12 cellular contexts compared by ENCODE assay signal in genomic region chr21:15210235-15210678, GRCh38.
DNase-seq lines count a peak whose midpoint lies in the region; ATAC-seq and TF ChIP-seq lines count a peak whose summit lies in the region.
"Had no signal": no experiment of that assay in that cellular context is flagged by ENCODE, and none has a peak within 500 bp of the region (broad histone marks: within the 10 kb centered on the region; RNA-seq: fewer than 3 reads in every experiment).

No MANE protein-coding gene starts in this region.

- no TSS peak for BruUV-seq in PC-3 (replicated peaks; lab: Mats Ljungman, UMichigan)

- peaks cover 35% of the 10 kb centered on the region for H3K4me1 ChIP-seq in PC-3 (ENCODE audit: insufficient read depth, low read length)
- H3K4me1 ChIP-seq in neuronal stem cell (ENCODE audit: control insufficient read depth in 2 of 2, insufficient read depth in 1 of 2, low read depth in 1 of 2, low read length in 2 of 2): peaks cover 0 to 4% of the 10 kb centered on the region in 2 donors

- no peaks in the 10 kb centered on the region for H3K36me3 ChIP-seq in PC-3 (ENCODE audit: low read depth, low read length)
- no peaks in the 10 kb centered on the region for H3K36me3 ChIP-seq in neuronal stem cell (replicated peaks in 1 of 2; ENCODE audit: control insufficient read depth in 2 of 2, insufficient read depth in 2 of 2, low read length in 2 of 2)

- H3K14ac ChIP-seq in neuronal stem cell (ENCODE audit: low read length): no peak overlapping the region

- H3K9ac ChIP-seq in PC-3 (ENCODE audit: low read length) (peak overlapping the region; percentile 9; the same call in 1 of the 2 replicates), neuronal stem cell (ENCODE audit: low read depth, low read length, poor library complexity) (no peak overlapping the region)

- H2BK5ac ChIP-seq in neuronal stem cell (ENCODE audit: low read length): no peak overlapping the region

- H3K27ac Mint-ChIP-seq in activated naive CD4-positive, alpha-beta T cell treated with anti-CD3 and anti-CD28 coated beads for 36 hours: no peak overlapping the region

- H3K4me1 Mint-ChIP-seq in activated naive CD4-positive, alpha-beta T cell treated with anti-CD3 and anti-CD28 coated beads for 36 hours (ENCODE audit: low read depth): no peaks in the 10 kb centered on the region
- H3K4me1 Mint-ChIP-seq: central memory CD8-positive, alpha-beta T cell had no signal

- no peaks in the 10 kb centered on the region for H3K9me3 Mint-ChIP-seq in activated naive CD4-positive, alpha-beta T cell treated with anti-CD3 and anti-CD28 coated beads for 36 hours
- H3K9me3 Mint-ChIP-seq: central memory CD8-positive, alpha-beta T cell had no signal

- intact Hi-C loops in PC-3 (cut with micrococcal nuclease): no loop called here
- intact Hi-C loops in activated naive CD4-positive, alpha-beta T cell treated with anti-CD3 and anti-CD28 coated beads for 36 hours (cut with micrococcal nuclease): no loop called here

- peak overlapping the region; percentile 81 for H3K27ac ChIP-seq in PC-3 (ENCODE audit: low read length)
- H3K27ac ChIP-seq in neuronal stem cell (replicated peaks; ENCODE audit: low read length): no peak overlapping the region

- peak; percentile 75 for ATAC-seq in PC-3

- no peak overlapping the region for H2BK15ac ChIP-seq in neuronal stem cell (ENCODE audit: low read length)

- no peak for TF ChIP-seq CTCF in PC-3 (conservative IDR thresholded peaks at IDR 0.05; ENCODE audit: low read depth, low read length)
- no peak for TF ChIP-seq CTCF in fibroblast of mammary gland (conservative IDR thresholded peaks at IDR 0.05; ENCODE audit: control insufficient read depth, insufficient read depth, low read depth, low read length)

- DNase-seq in Daoy (ENCODE audit: low read depth) (peak; percentile 7), PC-3 (peak; percentile 94), fibroblast of mammary gland (ENCODE audit: low read depth) (peak; percentile 89), neuronal stem cell (ENCODE audit: low spot score) (no peak), NCI-H345 treated with DMSO at 0.1 percent for 48 hours (lab: John Stamatoyannopoulos, UW; ENCODE audit: unreplicated experiment) (no peak), glomerular visceral epithelial cell (ENCODE audit: extremely low spot score) (no peak)
- no peak for DNase-seq in activated naive CD4-positive, alpha-beta T cell treated with anti-CD3 and anti-CD28 coated beads for 36 hours
- DNase-seq in stimulated activated CD4-positive, alpha-beta T cell treated with anti-CD3 and anti-CD28 coated beads, Interleukin-2, amount 100 ng/mL, for 24 hours: no peak
- DNase-seq: activated CD8-positive, alpha-beta memory T cell treated with anti-CD3 and anti-CD28 coated beads, Interleukin-2, amount 50 U/mL, for 48 hours; NCI-H2107; SW 1271 had no signal

- H3K23ac ChIP-seq in neuronal stem cell (ENCODE audit: low read depth, low read length, poor library complexity): no peak overlapping the region

- no peaks in the 10 kb centered on the region for H3K9me2 ChIP-seq in PC-3 (replicated peaks; ENCODE audit: low read length)

- no peak overlapping the region for H3K4me3 Mint-ChIP-seq in activated naive CD4-positive, alpha-beta T cell treated with anti-CD3 and anti-CD28 coated beads for 36 hours
- H3K4me3 Mint-ChIP-seq: central memory CD8-positive, alpha-beta T cell had no signal

- no peaks in the 10 kb centered on the region for H4K20me1 ChIP-seq in PC-3 (ENCODE audit: low read length)

- H3K79me1 ChIP-seq in neuronal stem cell (ENCODE audit: low read depth, low read length): no peaks in the 10 kb centered on the region

- H2AK5ac ChIP-seq in neuronal stem cell (ENCODE audit: low read depth, low read length): no peak overlapping the region

- no peak overlapping the region for H2BK12ac ChIP-seq in neuronal stem cell (ENCODE audit: low read length)

- H3K4ac ChIP-seq in neuronal stem cell (ENCODE audit: low read length): no peak overlapping the region

- peaks cover 6% of the 10 kb centered on the region for H3K27me3 Mint-ChIP-seq in activated naive CD4-positive, alpha-beta T cell treated with anti-CD3 and anti-CD28 coated beads for 36 hours (ENCODE audit: low read depth)

- no peaks in the 10 kb centered on the region for H3K9me3 ChIP-seq in PC-3 (ENCODE audit: low read length)
- H3K9me3 ChIP-seq in neuronal stem cell (replicated peaks in 1 of 2; ENCODE audit: control insufficient read depth in 2 of 2, insufficient read depth in 1 of 2, low read depth in 1 of 2, low read length in 2 of 2): no peaks in the 10 kb centered on the region

- WGBS in neuronal stem cell (ENCODE audit: extremely low coverage in 2 of 2, insufficient read length in 2 of 2, insufficient replicate concordance in 1 of 2), 2 donors: no CpG with 5 or more reads among the region's 3 CpGs

- CTCF ChIA-PET in PC-3 (lab: Charles Lee): no interaction called here
- CTCF ChIA-PET in activated naive CD4-positive, alpha-beta T cell treated with anti-CD3 and anti-CD28 coated beads for 36 hours (lab: Charles Lee): interaction anchor here (1.5 kb wide), 1 partner anchor 343 kb away, joined by 3 read pairs; no protein-coding TSS in a partner anchor

- H3K4me2 ChIP-seq in PC-3 (ENCODE audit: low read length): peak overlapping the region; percentile 57
- H3K4me2 ChIP-seq in neuronal stem cell (ENCODE audit: insufficient read depth, low read length, poor library complexity, severe bottlenecking): no peak overlapping the region

- no peak overlapping the region for H4K8ac ChIP-seq in neuronal stem cell (ENCODE audit: low read depth, low read length)

- no peaks in the 10 kb centered on the region for H3K79me2 ChIP-seq in PC-3 (ENCODE audit: low read length)

- no peak overlapping the region for H2BK120ac ChIP-seq in neuronal stem cell (ENCODE audit: low read depth, low read length)

- POLR2A ChIA-PET in PC-3 (lab: Charles Lee; ENCODE audit: unreplicated experiment): no interaction called here

- H2AFZ ChIP-seq in PC-3 (ENCODE audit: low read length) (peak overlapping the region; percentile 31; the same call in 1 of the 2 replicates), neuronal stem cell (ENCODE audit: low read length) (no peak overlapping the region)

- no peaks in the 10 kb centered on the region for H3K36me3 Mint-ChIP-seq in activated naive CD4-positive, alpha-beta T cell treated with anti-CD3 and anti-CD28 coated beads for 36 hours (ENCODE audit: low read depth)

- H3K4me3 ChIP-seq in PC-3 (ENCODE audit: low read length): no peak overlapping the region
- no peak overlapping the region for H3K4me3 ChIP-seq in fibroblast of mammary gland (ENCODE audit: control insufficient read depth, low read depth, low read length)
- H3K4me3 ChIP-seq in neuronal stem cell (ENCODE audit: low read length in 2 of 2): no peak overlapping the region

- H3K18ac ChIP-seq in neuronal stem cell (ENCODE audit: low read length): peak overlapping the region; percentile 20

- H3K27me3 ChIP-seq in PC-3 (ENCODE audit: low read length): no peaks in the 10 kb centered on the region
- H3K27me3 ChIP-seq in neuronal stem cell (ENCODE audit: control insufficient read depth in 3 of 3, insufficient read depth in 3 of 3, low read depth in 1 of 3, low read length in 3 of 3): no peaks in the 10 kb centered on the region

- peaks cover 5% of the 10 kb centered on the region for H3F3A ChIP-seq in PC-3 (ENCODE audit: low read length, unreplicated experiment)

- no peak overlapping the region for H4K91ac ChIP-seq in neuronal stem cell (ENCODE audit: low read depth, low read length, poor library complexity)

Comparison
In these comparisons a context has a peak if more than half of its experiments do, and no peak if none do; other contexts are left out.
1. DNase-seq: peak in Daoy (single experiment), PC-3 (single experiment) and fibroblast of mammary gland (single experiment); none in neuronal stem cell (single experiment), NCI-H345 treated with DMSO at 0.1 percent for 48 hours (single experiment), glomerular visceral epithelial cell (single experiment), activated naive CD4-positive, alpha-beta T cell treated with anti-CD3 and anti-CD28 coated beads for 36 hours (single experiment) and stimulated activated CD4-positive, alpha-beta T cell treated with anti-CD3 and anti-CD28 coated beads, Interleukin-2, amount 100 ng/mL, for 24 hours (0 of 2).